16 cellular contexts compared by ENCODE assay signal in the genomic region with DNA sequence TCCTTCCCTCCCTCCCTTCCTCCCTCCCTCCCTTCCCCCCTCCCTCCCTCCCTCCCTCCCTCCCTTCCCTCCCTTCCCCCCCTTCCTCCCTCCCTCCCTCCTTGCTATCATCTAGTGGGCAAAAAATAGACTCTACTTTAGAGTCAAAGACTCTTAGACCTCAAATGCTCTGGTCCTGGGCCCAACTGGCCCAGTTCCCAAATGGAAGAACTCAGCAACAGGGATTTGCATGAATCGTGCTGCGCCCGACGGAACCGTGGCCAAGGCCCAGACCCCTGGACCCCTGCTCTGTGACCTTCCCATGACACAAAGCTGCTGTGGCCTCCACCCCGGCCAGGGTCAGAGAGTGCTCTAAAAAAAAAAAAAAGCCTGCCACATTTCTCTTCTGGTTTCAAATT.
"Had no signal": no experiment of that assay in that cellular context is flagged by ENCODE, and none has a peak within 500 bp of the region (broad histone marks: within the 10 kb centered on the region; RNA-seq: fewer than 3 reads in every experiment).

No MANE protein-coding gene starts in this region.

- H3K27ac Mint-ChIP-seq: activated B cell treated with CpG ODN at 0.5 μM for 24 hours; activated naive CD4-positive, alpha-beta T cell treated with anti-CD3 and anti-CD28 coated beads, Interleukin-2, amount 50 U/mL, for 24 hours; immature natural killer cell; memory B cell; nephron had no signal

- H3K4me2 ChIP-seq: smooth muscle cell had no signal

- ATAC-seq: esophagus mucosa, left colon had no signal

- H3K36me3 ChIP-seq: brain microvascular endothelial cell, ovary had no signal

- DNase-seq: activated CD4-positive, alpha-beta T cell treated with anti-CD3 and anti-CD28 coated beads, Interleukin-2, amount 50 U/mL, for 1 hour; brain microvascular endothelial cell; cerebellar nuclear complex; immature natural killer cell; stimulated activated CD4-positive, alpha-beta T cell treated with anti-CD3 and anti-CD28 coated beads, Interleukin-1b, Interleukin-23, amount 100 ng/mL, for 48 hours; stimulated activated naive CD4-positive, alpha-beta T cell; T-helper 2 cell; trophoblast cell had no signal

- H3K27me3 ChIP-seq: ovary had no signal

- H3K4me3 ChIP-seq: ovary, smooth muscle cell had no signal

- H3K9me3 ChIP-seq: ovary had no signal

- H3K4me1 Mint-ChIP-seq: activated B cell treated with CpG ODN at 0.5 μM for 24 hours; activated naive CD4-positive, alpha-beta T cell treated with anti-CD3 and anti-CD28 coated beads, Interleukin-2, amount 50 U/mL, for 24 hours; immature natural killer cell; memory B cell had no signal

- H3K9me3 Mint-ChIP-seq: activated B cell treated with CpG ODN at 0.5 μM for 24 hours; activated naive CD4-positive, alpha-beta T cell treated with anti-CD3 and anti-CD28 coated beads, Interleukin-2, amount 50 U/mL, for 24 hours had no signal

- H3K4me3 Mint-ChIP-seq: activated B cell treated with CpG ODN at 0.5 μM for 24 hours; activated naive CD4-positive, alpha-beta T cell treated with anti-CD3 and anti-CD28 coated beads, Interleukin-2, amount 50 U/mL, for 24 hours; immature natural killer cell; memory B cell had no signal

- H3K36me3 Mint-ChIP-seq: activated naive CD4-positive, alpha-beta T cell treated with anti-CD3 and anti-CD28 coated beads, Interleukin-2, amount 50 U/mL, for 24 hours; immature natural killer cell; memory B cell had no signal

- H3K27ac ChIP-seq: brain microvascular endothelial cell, ovary had no signal
